In genomic region chr16:54503011-54503410, GRCh38 we compare ENCODE assay signal across 21 cellular contexts.
DNase-seq lines count a peak whose midpoint lies in the region; ATAC-seq, FAIRE-seq and TF ChIP-seq lines count a peak whose summit lies in the region.
"Had no signal": no experiment of that assay in that cellular context is flagged by ENCODE, and none has a peak within 500 bp of the region (broad histone marks: within the 10 kb centered on the region; RNA-seq: fewer than 3 reads in every experiment).

No MANE protein-coding gene starts in this region.

- BruUV-seq in A673 (replicated peaks; lab: Mats Ljungman, UMichigan), result no TSS peak

- no peak overlapping the region for H2BK12ac ChIP-seq in mesenchymal stem cell (ENCODE audit: low read length in 2 of 2)

- H3K4me3 ChIP-seq in A673 (ENCODE audit: low read depth, low read length, poor library complexity, severe bottlenecking) (no peak overlapping the region), left lung (no peak overlapping the region), mesenchymal stem cell (ENCODE audit: insufficient read depth in 1 of 2, low read depth in 1 of 2, low read length in 2 of 2) (no peak overlapping the region)
- H3K4me3 ChIP-seq: coronary artery, tibial nerve had no signal

- no peak overlapping the region for H3K9ac ChIP-seq in mesenchymal stem cell (ENCODE audit: low read length)
- H3K9ac ChIP-seq: KMS-11 had no signal

- H3K23ac ChIP-seq in mesenchymal stem cell (ENCODE audit: low read length in 2 of 2), result no peak overlapping the region

- H3K4me2 ChIP-seq in mesenchymal stem cell (ENCODE audit: low read length, poor library complexity, severe bottlenecking), result no peak overlapping the region
- H3K4me2 ChIP-seq: KMS-11 had no signal

- CTCF ChIA-PET in A673 (lab: Charles Lee), result no interaction called here

- H3K18ac ChIP-seq in mesenchymal stem cell (ENCODE audit: low read depth in 1 of 2, low read length in 2 of 2), result no peak overlapping the region

- no peak overlapping the region for H3K4ac ChIP-seq in mesenchymal stem cell (ENCODE audit: low read depth in 1 of 2, low read length in 2 of 2)

- no peak overlapping the region for H2BK5ac ChIP-seq in mesenchymal stem cell (ENCODE audit: low read depth, low read length, poor library complexity, severe bottlenecking)

- POLR2A ChIA-PET in A673 (lab: Charles Lee; ENCODE audit: low non-redundant PET), result no interaction called here

- TF ChIP-seq POLR2A in GM12891 (IDR thresholded peaks at IDR 0.05; ENCODE audit: low read depth, low read length), result no peak

- no peak for FAIRE-seq in GM12891 (lab: Jason Lieb, UNC)
- FAIRE-seq: GM18507, GM19239 had no signal

- H3K9me3 ChIP-seq in A673 (ENCODE audit: low read depth, low read length, poor library complexity, severe bottlenecking), result peaks cover 3% of the 10 kb centered on the region
- peaks cover 0 to 7% of the 10 kb centered on the region in 2 donors for H3K9me3 ChIP-seq in left lung
- H3K9me3 ChIP-seq in mesenchymal stem cell (ENCODE audit: control insufficient read depth, low read length), result peaks cover 7% of the 10 kb centered on the region

- intact Hi-C loops in A673 (cut with micrococcal nuclease; ENCODE audit: unreplicated experiment), result no loop called here
- intact Hi-C loops in left lung (cut with DNase I), result no loop called here

- H3K4me1 ChIP-seq in A673 (ENCODE audit: insufficient read depth, low read length, poor library complexity, severe bottlenecking) (peaks cover 44% of the 10 kb centered on the region), left lung (peaks cover 0 to 7% of the 10 kb centered on the region in 2 donors), mesenchymal stem cell (ENCODE audit: control insufficient read depth, insufficient read depth, low read depth, low read length) (peaks cover 2% of the 10 kb centered on the region)

- peak; percentile 52 for ATAC-seq in left lung
- ATAC-seq: T-cell, WTC11 had no signal

- H3K27ac ChIP-seq in A673 (ENCODE audit: low read depth, low read length, poor library complexity, severe bottlenecking) (no peak overlapping the region), left lung (no peak overlapping the region), mesenchymal stem cell (ENCODE audit: low read length, poor library complexity, severe bottlenecking) (no peak overlapping the region)
- H3K27ac ChIP-seq: coronary artery, HL-60, KMS-11, tibial nerve had no signal

- no peak overlapping the region for H2BK15ac ChIP-seq in mesenchymal stem cell (ENCODE audit: low read depth, poor library complexity, severe bottlenecking)

- TF ChIP-seq CTCF in A673 (conservative IDR thresholded peaks at IDR 0.05; ENCODE audit: low read depth, low read length) (no peak), left lung (IDR thresholded peaks at IDR 0.05) (no peak)

- H3K27me3 ChIP-seq in A673 (replicated peaks; ENCODE audit: insufficient read depth, low read depth, low read length, poor library complexity), result no peaks in the 10 kb centered on the region
- H3K27me3 ChIP-seq in left lung, result no peaks in the 10 kb centered on the region
- H3K27me3 ChIP-seq in mesenchymal stem cell (ENCODE audit: control insufficient read depth in 1 of 2, insufficient read depth in 1 of 2, low read length in 2 of 2), result peaks cover 0 to 17% of the 10 kb centered on the region in 2 experiments

- 55% methylated on average over 6 of the region's 6 CpGs for WGBS in mesenchymal stem cell

- H4K91ac ChIP-seq in mesenchymal stem cell (ENCODE audit: low read length), result no peak overlapping the region

- H3K79me1 ChIP-seq in mesenchymal stem cell (replicated peaks; ENCODE audit: low read length, poor library complexity, severe bottlenecking), result no peaks in the 10 kb centered on the region

- H4K8ac ChIP-seq in mesenchymal stem cell (ENCODE audit: low read length), result no peak overlapping the region

- H2AFZ ChIP-seq in mesenchymal stem cell (ENCODE audit: low read depth, low read length), result no peak overlapping the region

- no peaks in the 10 kb centered on the region for H3K36me3 ChIP-seq in A673 (ENCODE audit: insufficient read depth, low read length, poor library complexity, severe bottlenecking)
- no peaks in the 10 kb centered on the region for H3K36me3 ChIP-seq in left lung
- H3K36me3 ChIP-seq in mesenchymal stem cell (ENCODE audit: control insufficient read depth in 1 of 2, insufficient read depth in 2 of 2, low read depth in 1 of 2, low read length in 2 of 2), result no peaks in the 10 kb centered on the region
- H3K36me3 ChIP-seq: tibial nerve had no signal

- peak; percentile 50 for DNase-seq in A673 (ENCODE audit: low spot score)
- DNase-seq in NCI-H1694 (lab: John Stamatoyannopoulos, UW), result peak; percentile 51
- peak; percentile 31 for DNase-seq in cerebellum (ENCODE audit: low spot score)
- DNase-seq in left lung, result no peak
- no peak for DNase-seq in mesenchymal stem cell
- no peak for DNase-seq in GM19240 (ENCODE audit: insufficient read length, low spot score)
- DNase-seq in GM12891 (ENCODE audit: insufficient read length, low spot score), result no peak
- no peak for DNase-seq in OCI-M2 (lab: John Stamatoyannopoulos, UW; ENCODE audit: unreplicated experiment)
- DNase-seq: COR-L47; NCI-H1436; nucleus accumbens; RPMI8226; stimulated activated CD4-positive, alpha-beta T cell treated with anti-CD3 and anti-CD28 coated beads, Interleukin-4, amount 100 ng/mL, for 4 hours; T-cell had no signal

- no peak overlapping the region for H3K14ac ChIP-seq in mesenchymal stem cell (ENCODE audit: low read length in 2 of 2)

- H2AK5ac ChIP-seq in mesenchymal stem cell (ENCODE audit: low read length, severe bottlenecking), result no peak overlapping the region

- no peak overlapping the region for H2BK120ac ChIP-seq in mesenchymal stem cell (ENCODE audit: low read depth, low read length)

TF ChIP-seq in GM12891, 5 proteins besides CTCF, POLR2A, EP300 and RAD21:
- TF ChIP-seq SPI1 (IDR thresholded peaks at IDR 0.05; ENCODE audit: low read depth, low read length), result no peak
- TF ChIP-seq TAF1 (IDR thresholded peaks at IDR 0.05; ENCODE audit: low read depth, low read length), result no peak
- TF ChIP-seq POU2F2 (IDR thresholded peaks at IDR 0.05; ENCODE audit: low read depth, low read length), result no peak
- no peak for TF ChIP-seq PAX5 (IDR thresholded peaks at IDR 0.05; ENCODE audit: insufficient read depth, low read length, severe bottlenecking)
- TF ChIP-seq POLR2AphosphoS5 (IDR thresholded peaks at IDR 0.05; ENCODE audit: low read depth, low read length), result no peak

Comparison
In these comparisons a context has a peak if more than half of its experiments do, and no peak if none do; other contexts are left out.
1. DNase-seq: peak in A673 (single experiment), NCI-H1694 (single experiment) and cerebellum (single experiment); none in left lung (0 of 2), mesenchymal stem cell (single experiment), GM19240 (single experiment), GM12891 (single experiment) and OCI-M2 (single experiment).